8 cellular contexts compared by ENCODE assay signal in genomic region chr7:122885583-122886356, GRCh38. TPM values are rescaled to one million over a fixed set of nuclear protein-coding genes. Genes with fewer than 3 reads are reported as not detected.
DNase-seq lines count a peak whose midpoint lies in the region; ATAC-seq and TF ChIP-seq lines count a peak whose summit lies in the region.

No MANE protein-coding gene starts in this region.

- H3K4me1 ChIP-seq in esophagus squamous epithelium (peaks cover 0 to 56% (median 0%) of the 10 kb centered on the region in 3 donors), muscle layer of colon (ENCODE audit: insufficient read depth, low read length) (peaks cover 16% of the 10 kb centered on the region)

- H3K27me3 ChIP-seq in esophagus squamous epithelium = peaks cover 0 to 23% (median 0%) of the 10 kb centered on the region in 4 donors
- H3K27me3 ChIP-seq in muscle layer of colon (ENCODE audit: control insufficient read depth in 1 of 2, insufficient read depth in 2 of 2, low read length in 2 of 2) = no peaks in the 10 kb centered on the region

- H3K9me3 ChIP-seq in esophagus squamous epithelium = no peaks in the 10 kb centered on the region
- no peaks in the 10 kb centered on the region for H3K9me3 ChIP-seq in muscle layer of colon (ENCODE audit: low read length)
- no peaks in the 10 kb centered on the region for H3K9me3 ChIP-seq in T-helper 17 cell (ENCODE audit: control insufficient read depth, low read length, poor library complexity, severe bottlenecking)

- peak in 2 of 6 experiments; percentile 25 to 26 for TF ChIP-seq CTCF in esophagus squamous epithelium (IDR thresholded peaks at IDR 0.05)

- no peak overlapping the region for H3K4me3 Mint-ChIP-seq in T-helper 17 cell

- H3K27ac Mint-ChIP-seq in T-helper 17 cell = no peak overlapping the region

- intact Hi-C loops in esophagus squamous epithelium (cut with DNase I) = no loop called here

- H3K4me3 ChIP-seq in esophagus squamous epithelium = peak overlapping the region; percentile 56 to 93 (median 70)
- H3K4me3 ChIP-seq in muscle layer of colon (ENCODE audit: low read depth in 1 of 2, low read length in 2 of 2) = peak overlapping the region; percentile 82 to 88

- no peak for TF ChIP-seq POLR2A in esophagus squamous epithelium (IDR thresholded peaks at IDR 0.05)

- H3K27ac ChIP-seq in esophagus squamous epithelium = peak overlapping the region; percentile 82 to 94 (median 87)
- H3K27ac ChIP-seq in muscle layer of colon (ENCODE audit: low read depth, low read length) = peak overlapping the region; percentile 62

- H3K27me3 Mint-ChIP-seq in T-helper 17 cell = peaks cover 44% of the 10 kb centered on the region

- H3K36me3 ChIP-seq in esophagus squamous epithelium (no peaks in the 10 kb centered on the region), muscle layer of colon (ENCODE audit: insufficient read depth, low read length) (no peaks in the 10 kb centered on the region)

- WGBS in esophagus squamous epithelium, 2 donors = 0 to 2% methylated on average over 20 to 31 of the region's 70 CpGs

- no peaks in the 10 kb centered on the region for H3K4me1 Mint-ChIP-seq in T-helper 17 cell

- no peaks in the 10 kb centered on the region for H3K36me3 Mint-ChIP-seq in T-helper 17 cell (ENCODE audit: low read depth)

- H3K9ac ChIP-seq in muscle layer of colon (ENCODE audit: low read length) = peak overlapping the region; percentile 68

- DNase-seq in Daoy (ENCODE audit: low read depth) = peak; percentile 73
- DNase-seq in SKM-1 (lab: John Stamatoyannopoulos, UW; ENCODE audit: unreplicated experiment) = peak; percentile 5
- DNase-seq in esophagus squamous epithelium (lab: John Stamatoyannopoulos, UW) = no peak
- DNase-seq in Kasumi-1 (lab: John Stamatoyannopoulos, UW) = no peak
- no peak for DNase-seq in T-helper 17 cell

- peak; percentile 46 for ATAC-seq in GM19395 (IDR thresholded peaks at IDR 0.05; ENCODE audit: unreplicated experiment)
- ATAC-seq in HG03378 (IDR thresholded peaks at IDR 0.05; ENCODE audit: unreplicated experiment) = peak; percentile 29
- no peak for ATAC-seq in T-helper 17 cell

RNA-seq across cellular contexts. Expression of gene CADPS2, which starts 0.5 kb away (rescaled TPM):
- total RNA-seq in Daoy (2014; rRNA removed; shearing (Covaris generic)) = 12.2 and 15.1 TPM in 2 replicates
- total RNA-seq in esophagus squamous epithelium = 1 to 10 TPM; 2.2 to 9.2 (median 5.7) TPM
- not detected for total RNA-seq in T-helper 17 cell

Comparison
In these comparisons a context has a peak if more than half of its experiments do, and no peak if none do; other contexts are left out.
1. DNase-seq: peak in Daoy (single experiment) and SKM-1 (single experiment); none in esophagus squamous epithelium (single experiment), Kasumi-1 (0 of 2) and T-helper 17 cell (0 of 3).